22 cellular contexts compared by ENCODE assay signal in the genomic region with DNA sequence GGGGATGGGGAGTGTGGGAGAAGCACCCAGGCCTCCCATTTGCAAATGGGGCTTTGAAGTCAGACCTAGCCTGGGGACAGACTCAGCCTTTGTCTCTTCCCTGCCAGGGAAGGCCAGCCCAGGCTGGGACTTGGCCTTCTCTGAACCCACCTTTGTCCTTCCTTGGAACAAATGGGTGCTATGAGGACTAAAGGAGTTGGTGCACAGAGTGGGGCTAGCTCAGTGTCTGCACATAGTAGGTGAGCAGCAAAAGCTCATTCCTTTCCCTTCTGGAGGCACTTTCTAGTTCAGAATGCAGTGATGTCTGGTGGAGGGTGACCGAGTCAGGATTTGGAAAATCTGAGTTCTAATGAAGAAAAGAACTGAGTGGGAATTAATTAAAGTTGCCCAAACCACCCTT.
"Had no signal": no experiment of that assay in that cellular context is flagged by ENCODE, and none has a peak within 500 bp of the region (broad histone marks: within the 10 kb centered on the region; RNA-seq: fewer than 3 reads in every experiment).

No MANE protein-coding gene starts in this region.

- H3K4me1 Mint-ChIP-seq: naive thymus-derived CD8-positive, alpha-beta T cell; neural progenitor cell; stimulated activated effector memory CD8-positive, alpha-beta T cell treated with anti-CD3 and anti-CD28 coated beads, Interleukin-12 subunit alpha, Interleukin-12 subunit beta, amount 100 ng/mL, for 72 hours; stimulated activated naive B cell treated with anti-CD40 and anti-IgM and Interleukin-4, amounts not matched to agents 10 μg/mL and 1 μg/mL and 100 μg/mL, for 72 hours had no signal

- ATAC-seq: naive thymus-derived CD8-positive, alpha-beta T cell; natural killer cell treated with Interleukin-12 subunit alpha and Interleukin-12 subunit beta and Interleukin-15 and Interleukin-18, amount 100 ng/mL, for 72 hours; right cardiac atrium; sciatic nerve; stimulated activated effector memory CD8-positive, alpha-beta T cell treated with anti-CD3 and anti-CD28 coated beads, Interleukin-12 subunit alpha, Interleukin-12 subunit beta, amount 100 ng/mL, for 72 hours; stimulated activated naive B cell treated with anti-CD40 and anti-IgM and Interleukin-4, amounts not matched to agents 10 μg/mL and 1 μg/mL and 100 μg/mL, for 72 hours had no signal

- H3K4me3 Mint-ChIP-seq: naive thymus-derived CD8-positive, alpha-beta T cell; natural killer cell treated with Interleukin-12 subunit alpha and Interleukin-12 subunit beta and Interleukin-15 and Interleukin-18, amount 100 ng/mL, for 72 hours; stimulated activated effector memory CD8-positive, alpha-beta T cell treated with anti-CD3 and anti-CD28 coated beads, Interleukin-12 subunit alpha, Interleukin-12 subunit beta, amount 100 ng/mL, for 72 hours; stimulated activated naive B cell treated with anti-CD40 and anti-IgM and Interleukin-4, amounts not matched to agents 10 μg/mL and 1 μg/mL and 100 μg/mL, for 72 hours; stimulated activated naive CD8-positive, alpha-beta T cell treated with anti-CD3 and anti-CD28 coated beads, Interleukin-15, Interleukin-2, amounts not matched to agents 100 ng/mL and 50 ng/mL, for 24 hours had no signal

- H3K9me3 Mint-ChIP-seq: natural killer cell treated with Interleukin-12 subunit alpha and Interleukin-12 subunit beta and Interleukin-15 and Interleukin-18, amount 100 ng/mL, for 72 hours; stimulated activated naive CD8-positive, alpha-beta T cell treated with anti-CD3 and anti-CD28 coated beads, Interleukin-15, Interleukin-2, amounts not matched to agents 100 ng/mL and 50 ng/mL, for 24 hours had no signal

- H3K36me3 Mint-ChIP-seq: natural killer cell treated with Interleukin-12 subunit alpha and Interleukin-12 subunit beta and Interleukin-15 and Interleukin-18, amount 100 ng/mL, for 72 hours; stimulated activated effector memory CD8-positive, alpha-beta T cell treated with anti-CD3 and anti-CD28 coated beads, Interleukin-12 subunit alpha, Interleukin-12 subunit beta, amount 100 ng/mL, for 72 hours had no signal

- DNase-seq: naive thymus-derived CD8-positive, alpha-beta T cell; occipital lobe; ovary; psoas muscle; right cardiac atrium; small intestine; stimulated activated CD4-positive, alpha-beta T cell treated with anti-CD3 and anti-CD28 coated beads, Interleukin-15, amount 100 ng/mL, for 24 hours; stimulated activated CD4-positive, alpha-beta T cell treated with anti-CD3 and anti-CD28 coated beads, Interleukin-2, amount 100 ng/mL, for 24 hours; stimulated activated CD4-positive, alpha-beta T cell treated with anti-CD3 and anti-CD28 coated beads, Interleukin-2, amount 100 ng/mL, for 48 hours; stimulated activated CD4-positive, alpha-beta T cell treated with anti-CD3 and anti-CD28 coated beads, Interleukin-4, amount 100 ng/mL, for 24 hours; stimulated activated naive B cell treated with anti-CD40 and anti-IgM and Interleukin-4, amounts not matched to agents 10 μg/mL and 1 μg/mL and 100 μg/mL, for 72 hours; stimulated activated naive CD4-positive, alpha-beta T cell treated with Interleukin-2 at 50 U/mL for 16 hours; stomach; thyroid gland; trophoblast cell; upper lobe of left lung had no signal

- H3K27me3 Mint-ChIP-seq: progenitor cell of endocrine pancreas; stimulated activated naive CD8-positive, alpha-beta T cell treated with anti-CD3 and anti-CD28 coated beads, Interleukin-15, Interleukin-2, amounts not matched to agents 100 ng/mL and 50 ng/mL, for 24 hours had no signal

- H3K27ac Mint-ChIP-seq: naive thymus-derived CD8-positive, alpha-beta T cell; natural killer cell treated with Interleukin-12 subunit alpha and Interleukin-12 subunit beta and Interleukin-15 and Interleukin-18, amount 100 ng/mL, for 72 hours; neural progenitor cell; progenitor cell of endocrine pancreas; stimulated activated effector memory CD8-positive, alpha-beta T cell treated with anti-CD3 and anti-CD28 coated beads, Interleukin-12 subunit alpha, Interleukin-12 subunit beta, amount 100 ng/mL, for 72 hours; stimulated activated naive B cell treated with anti-CD40 and anti-IgM and Interleukin-4, amounts not matched to agents 10 μg/mL and 1 μg/mL and 100 μg/mL, for 72 hours; stimulated activated naive CD8-positive, alpha-beta T cell treated with anti-CD3 and anti-CD28 coated beads, Interleukin-15, Interleukin-2, amounts not matched to agents 100 ng/mL and 50 ng/mL, for 24 hours had no signal
